Comparison of ENCODE assay signal across 19 cellular contexts in the genomic region with DNA sequence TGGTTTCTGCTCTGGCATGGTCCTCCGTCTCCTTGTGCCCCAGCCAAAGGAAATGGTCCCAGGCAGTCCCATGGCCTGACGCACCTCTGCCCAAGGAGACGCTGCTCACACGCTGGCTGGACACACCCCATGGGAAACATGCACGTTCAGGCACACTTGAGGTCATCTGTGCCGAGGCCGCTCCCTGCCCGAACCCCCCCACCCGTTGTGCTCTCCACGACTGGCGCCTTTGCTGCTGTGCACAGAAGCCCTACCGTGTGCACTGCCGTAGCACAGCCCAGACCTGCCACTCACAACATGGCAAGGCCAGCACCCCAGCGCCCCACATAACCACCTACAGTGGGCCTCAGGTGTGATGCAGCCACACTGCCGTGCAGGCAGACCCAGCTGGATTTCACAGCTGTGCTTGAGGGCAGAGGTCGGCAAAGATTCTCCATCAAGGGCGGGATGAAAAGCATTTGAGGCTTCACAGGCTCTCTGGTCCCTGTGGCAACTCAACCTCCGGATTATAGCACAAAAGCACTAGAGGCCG.
DNase-seq lines count a peak whose midpoint lies in the region; ATAC-seq and TF ChIP-seq lines count a peak whose summit lies in the region.
"Had no signal": no experiment of that assay in that cellular context is flagged by ENCODE, and none has a peak within 500 bp of the region (broad histone marks: within the 10 kb centered on the region; RNA-seq: fewer than 3 reads in every experiment).

No MANE protein-coding gene starts in this region.

- peaks cover 10% of the 10 kb centered on the region for H3K9me3 Mint-ChIP-seq in chondrocyte (ENCODE audit: low read depth)

- H3K4me1 ChIP-seq in right atrium auricular region: no peaks in the 10 kb centered on the region
- H3K4me1 ChIP-seq in heart right ventricle: peaks cover 0 to 10% (median 0%) of the 10 kb centered on the region in 9 donors
- no peaks in the 10 kb centered on the region for H3K4me1 ChIP-seq in lung (ENCODE audit: control insufficient read depth in 2 of 2, insufficient read depth in 2 of 2, low read length in 2 of 2)
- H3K4me1 ChIP-seq: A549 had no signal

- 75 to 77% methylated on average over 19 of the region's 19 CpGs for WGBS in heart right ventricle, 2 donors
- WGBS in lung, 2 donors: 73 to 81% methylated on average over 19 of the region's 19 CpGs

- intact Hi-C loops in heart right ventricle (cut with DNase I): loop anchor here in 5 of 10 donors (2.0 to 10.0 kb wide), 6 partner anchors 337 to 970 kb away; no protein-coding TSS in a partner anchor

- no peak for TF ChIP-seq CTCF in right atrium auricular region (IDR thresholded peaks at IDR 0.05)
- TF ChIP-seq CTCF in heart right ventricle (IDR thresholded peaks at IDR 0.05): no peak
- TF ChIP-seq CTCF in chondrocyte (IDR thresholded peaks at IDR 0.05): no peak
- TF ChIP-seq CTCF in lung (IDR thresholded peaks at IDR 0.05; ENCODE audit: control extremely low read depth, extremely low read depth): no peak

- H3K27me3 Mint-ChIP-seq in chondrocyte (ENCODE audit: low read depth): peaks cover 35% of the 10 kb centered on the region

- H3K27ac Mint-ChIP-seq in chondrocyte (ENCODE audit: unreplicated experiment): no peak overlapping the region
- H3K27ac Mint-ChIP-seq: B cell, CD14-positive monocyte, GM23338 had no signal

- no peaks in the 10 kb centered on the region for H3K4me1 Mint-ChIP-seq in chondrocyte (ENCODE audit: low read depth)
- H3K4me1 Mint-ChIP-seq: B cell had no signal

- peak; percentile 26 for DNase-seq in right atrium auricular region (ENCODE audit: low spot score)
- DNase-seq in heart right ventricle: no peak
- peak; percentile 78 for DNase-seq in chondrocyte (ENCODE audit: low spot score)
- peak; percentile 25 for DNase-seq in lung (ENCODE audit: low spot score)
- DNase-seq in GOT3 (lab: John Stamatoyannopoulos, UW): no peak
- no peak for DNase-seq in SW480 (ENCODE audit: low spot score)
- no peak for DNase-seq in NCI-H524 treated with DMSO at 0.1 percent for 48 hours (lab: John Stamatoyannopoulos, UW)
- DNase-seq: NCI-H1436 treated with DMSO at 0.1 percent for 48 hours; NCI-H2029; NCI-H2227 treated with DMSO at 0.1 percent for 48 hours; NCI-H510A treated with DMSO at 0.1 percent for 48 hours; NCI-H774; NK-92 treated with Interleukin-12 subunit alpha and Interleukin-12 subunit beta, amount 100 ng/mL, for 24 hours had no signal

- H3K36me3 ChIP-seq in right atrium auricular region (no peaks in the 10 kb centered on the region), heart right ventricle (no peaks in the 10 kb centered on the region), lung (ENCODE audit: control insufficient read depth in 2 of 2, insufficient read depth in 2 of 2, low read length in 2 of 2) (no peaks in the 10 kb centered on the region)

- no peak overlapping the region for H3K4me3 ChIP-seq in right atrium auricular region
- no peak overlapping the region for H3K4me3 ChIP-seq in heart right ventricle
- no peak overlapping the region for H3K4me3 ChIP-seq in lung
- H3K4me3 ChIP-seq: A549, GM23338 had no signal

- H3K4me3 Mint-ChIP-seq in chondrocyte (ENCODE audit: unreplicated experiment): no peak overlapping the region
- H3K4me3 Mint-ChIP-seq: B cell, CD14-positive monocyte, GM23338 had no signal

- ATAC-seq in heart right ventricle: no peak
- ATAC-seq in lung (ENCODE audit: insufficient read depth, low FRiP score): no peak
- ATAC-seq: A549, Panc1 had no signal

- peaks cover 5% of the 10 kb centered on the region for H3K36me3 Mint-ChIP-seq in chondrocyte (ENCODE audit: low read depth)
- H3K36me3 Mint-ChIP-seq: CD14-positive monocyte had no signal

- no peak overlapping the region for H3K27ac ChIP-seq in right atrium auricular region
- no peak overlapping the region for H3K27ac ChIP-seq in heart right ventricle
- H3K27ac ChIP-seq in lung (ENCODE audit: low read depth in 1 of 2, low read length in 1 of 2): no peak overlapping the region
- H3K27ac ChIP-seq: A549, KMS-11 had no signal

- H3K27me3 ChIP-seq in right atrium auricular region (peaks cover 4% of the 10 kb centered on the region in 2 donors), heart right ventricle (peaks cover 17 to 67% (median 50%) of the 10 kb centered on the region in 7 donors), lung (ENCODE audit: control insufficient read depth, insufficient read depth) (peaks cover 11% of the 10 kb centered on the region)

- peaks cover 0 to 10% of the 10 kb centered on the region in 2 donors for H3K9me3 ChIP-seq in right atrium auricular region
- peaks cover 0 to 17% (median 5%) of the 10 kb centered on the region in 11 donors for H3K9me3 ChIP-seq in heart right ventricle
- peaks cover 2 to 3% of the 10 kb centered on the region in 2 donors for H3K9me3 ChIP-seq in lung (ENCODE audit: control insufficient read depth in 2 of 2, insufficient read depth in 1 of 2, low read length in 1 of 2)

Comparison
In these comparisons a context has a peak if more than half of its experiments do, and no peak if none do; other contexts are left out.
1. DNase-seq: peak in right atrium auricular region (single experiment), chondrocyte (single experiment) and lung (single experiment); none in heart right ventricle (0 of 2), GOT3 (single experiment), SW480 (single experiment) and NCI-H524 treated with DMSO at 0.1 percent for 48 hours (single experiment).